8 cellular contexts compared by ENCODE assay signal in genomic region chr5:138465288-138466057, GRCh38. TPM values are rescaled to one million over a fixed set of nuclear protein-coding genes. Genes with fewer than 3 reads are reported as not detected.
DNase-seq lines count a peak whose midpoint lies in the region; TF ChIP-seq lines count a peak whose summit lies in the region.

Gene EGR1, plus strand, starts transcription at chr5:138465479. Its CDS starts 283 bp downstream, at chr5:138465762.

- no peaks in the 10 kb centered on the region for H3K9me3 ChIP-seq in SK-N-SH

- H3K4me1 ChIP-seq in SK-N-SH (ENCODE audit: control insufficient read depth in 1 of 2, insufficient read depth in 2 of 2, low read depth in 1 of 2, low read length in 1 of 2): peaks cover 9 to 19% of the 10 kb centered on the region in 2 experiments; a peak in 1 of 4 replicates

- H3K9me3 Mint-ChIP-seq in HFFc6: peaks cover 47% of the 10 kb centered on the region

- peaks cover 47% of the 10 kb centered on the region for H3K4me1 Mint-ChIP-seq in HFFc6 (ENCODE audit: low read depth)

- CTCF ChIA-PET in GM10248 (lab: Yijun Ruan, JAX): interaction anchor here (1.1 to 10.3 kb wide), 11 partner anchors 8 to 280 kb away, joined by 3 to 152 read pairs (median 7); partner anchors contain the start of genes ETF1 and KDM3B
- CTCF ChIA-PET in SK-N-SH (lab: Yijun Ruan, JAX): interaction anchor here (0.7 to 11.7 kb wide), 18 partner anchors 9 to 90 kb away, joined by 3 to 196 read pairs (median 6); partner anchors contain the start of gene ETF1

- POLR2A ChIA-PET in GM10248 (lab: Yijun Ruan, JAX) (interaction anchor here (0.5 to 2.2 kb wide), 24 partner anchors 10 to 1170 kb away, joined by 3 to 16 read pairs (median 6); partner anchors contain the start of genes CDC25C, ETF1, FAM53C and HSPA9), SK-N-SH (lab: Yijun Ruan, JAX) (interaction anchor here (0.6 to 3.2 kb wide), 17 partner anchors 9 to 828 kb away, joined by 3 to 22 read pairs (median 4); partner anchors contain the start of genes CDC25C, ETF1, FAM53C and MATR3)

- H3K27me3 Mint-ChIP-seq in HFFc6 (ENCODE audit: insufficient read depth): peaks cover 53% of the 10 kb centered on the region

- peak; percentile 91 for DNase-seq in GM10248 (ENCODE audit: extremely low spot score)
- peak; percentile 96 for DNase-seq in HFFc6
- DNase-seq in MV-4-11 (lab: John Stamatoyannopoulos, UW): peak; percentile 93
- peak; percentile 89 for DNase-seq in SK-N-SH
- DNase-seq in activated naive CD4-positive, alpha-beta T cell treated with anti-CD3 and anti-CD28 coated beads, Interleukin-2, amount 50 U/mL, for 16 hours: peak; percentile 91
- peak; percentile 98 for DNase-seq in glomerular visceral epithelial cell (ENCODE audit: extremely low spot score)
- peak; percentile 95 for DNase-seq in occipital lobe (lab: John Stamatoyannopoulos, UW)

- peak within 1 kb of the TSS; percentile 95; the same call in 1 of the 2 replicates for H2AFZ ChIP-seq in SK-N-SH (ENCODE audit: low read depth)

- H4K20me1 ChIP-seq in SK-N-SH (ENCODE audit: insufficient read depth): peaks cover 37% of the 10 kb centered on the region

- H3K27me3 ChIP-seq in SK-N-SH (ENCODE audit: insufficient read depth): no peaks in the 10 kb centered on the region

- H3K27ac ChIP-seq in SK-N-SH (ENCODE audit: low read depth in 2 of 2, low read length in 1 of 2) (peak within 1 kb of the TSS; percentile 91 to 99), temporal lobe (ENCODE audit: low read depth, low read length) (peak within 1 kb of the TSS; percentile 94)

- TF ChIP-seq CTCF in GM10248 (IDR thresholded peaks at IDR 0.05; ENCODE audit: control extremely low read depth, extremely low read depth, low read depth, missing control alignments): no peak
- TF ChIP-seq CTCF in HFFc6 (IDR thresholded peaks at IDR 0.05): 0 out of 2 replicates have a peak, but pooled peaks have one; percentile 19
- TF ChIP-seq CTCF in SK-N-SH (IDR thresholded peaks at IDR 0.05): peak; percentile 17; the same call in 1 of the 2 replicates

- H3K27ac Mint-ChIP-seq in HFFc6: peak within 1 kb of the TSS; percentile 97

- peak within 1 kb of the TSS; percentile 89 for H3K4me3 Mint-ChIP-seq in HFFc6

- H3K79me2 ChIP-seq in SK-N-SH (ENCODE audit: insufficient read depth): peaks cover 12% of the 10 kb centered on the region; the same call in 1 of the 2 replicates

- H3K36me3 ChIP-seq in SK-N-SH (replicated peaks in 1 of 2; ENCODE audit: control insufficient read depth in 1 of 2, insufficient read depth in 2 of 2, low read length in 1 of 2): peaks cover 0 to 13% of the 10 kb centered on the region in 2 experiments

- H3K4me3 ChIP-seq in SK-N-SH (ENCODE audit: low read depth in 2 of 2, low read length in 1 of 2): peak within 1 kb of the TSS; percentile 81 to 83

- no peak for TF ChIP-seq RAD21 in SK-N-SH (IDR thresholded peaks at IDR 0.05; ENCODE audit: low read length)

- peak within 1 kb of the TSS; percentile 98 for H3K4me2 ChIP-seq in SK-N-SH

- H3K9me2 ChIP-seq in SK-N-SH: no peaks in the 10 kb centered on the region

- H3K36me3 Mint-ChIP-seq in HFFc6 (ENCODE audit: low read depth): peaks cover 26% of the 10 kb centered on the region

- no peak for TF ChIP-seq EP300 in SK-N-SH (IDR thresholded peaks at IDR 0.05; ENCODE audit: borderline replicate concordance in 1 of 2, low read depth in 1 of 2, low read length in 1 of 2)

- peaks cover 32% of the 10 kb centered on the region for H3F3A ChIP-seq in SK-N-SH (replicated peaks; ENCODE audit: insufficient read depth)

- H3K9ac ChIP-seq in SK-N-SH: peak within 1 kb of the TSS; percentile 97

- WGBS in SK-N-SH (ENCODE audit: low lambda C conversion rate): 2% methylated on average over 30 of the region's 76 CpGs

TF ChIP-seq in SK-N-SH, 30 proteins besides CTCF, POLR2A, EP300 and RAD21:
- TF ChIP-seq FOXJ3 (CRISPR knock-in tag; IDR thresholded peaks at IDR 0.05) (no peak), POLR2AphosphoS5 (IDR thresholded peaks at IDR 0.05; ENCODE audit: low read depth, low read length) (peak; percentile 36; the same call in 1 of the 2 replicates), TCF12 (IDR thresholded peaks at IDR 0.05) (no peak), SIN3A (IDR thresholded peaks at IDR 0.05; ENCODE audit: borderline replicate concordance, low read depth, low read length) (peak; percentile 58; the same call in 1 of the 2 replicates), RCOR1 (IDR thresholded peaks at IDR 0.05; ENCODE audit: low read length) (0 out of 2 replicates have a peak, but pooled peaks have one; percentile 31), MXI1 (IDR thresholded peaks at IDR 0.05; ENCODE audit: low read depth, low read length) (peak; percentile 24; the same call in 1 of the 2 replicates)
- TF ChIP-seq, protein P1, sequence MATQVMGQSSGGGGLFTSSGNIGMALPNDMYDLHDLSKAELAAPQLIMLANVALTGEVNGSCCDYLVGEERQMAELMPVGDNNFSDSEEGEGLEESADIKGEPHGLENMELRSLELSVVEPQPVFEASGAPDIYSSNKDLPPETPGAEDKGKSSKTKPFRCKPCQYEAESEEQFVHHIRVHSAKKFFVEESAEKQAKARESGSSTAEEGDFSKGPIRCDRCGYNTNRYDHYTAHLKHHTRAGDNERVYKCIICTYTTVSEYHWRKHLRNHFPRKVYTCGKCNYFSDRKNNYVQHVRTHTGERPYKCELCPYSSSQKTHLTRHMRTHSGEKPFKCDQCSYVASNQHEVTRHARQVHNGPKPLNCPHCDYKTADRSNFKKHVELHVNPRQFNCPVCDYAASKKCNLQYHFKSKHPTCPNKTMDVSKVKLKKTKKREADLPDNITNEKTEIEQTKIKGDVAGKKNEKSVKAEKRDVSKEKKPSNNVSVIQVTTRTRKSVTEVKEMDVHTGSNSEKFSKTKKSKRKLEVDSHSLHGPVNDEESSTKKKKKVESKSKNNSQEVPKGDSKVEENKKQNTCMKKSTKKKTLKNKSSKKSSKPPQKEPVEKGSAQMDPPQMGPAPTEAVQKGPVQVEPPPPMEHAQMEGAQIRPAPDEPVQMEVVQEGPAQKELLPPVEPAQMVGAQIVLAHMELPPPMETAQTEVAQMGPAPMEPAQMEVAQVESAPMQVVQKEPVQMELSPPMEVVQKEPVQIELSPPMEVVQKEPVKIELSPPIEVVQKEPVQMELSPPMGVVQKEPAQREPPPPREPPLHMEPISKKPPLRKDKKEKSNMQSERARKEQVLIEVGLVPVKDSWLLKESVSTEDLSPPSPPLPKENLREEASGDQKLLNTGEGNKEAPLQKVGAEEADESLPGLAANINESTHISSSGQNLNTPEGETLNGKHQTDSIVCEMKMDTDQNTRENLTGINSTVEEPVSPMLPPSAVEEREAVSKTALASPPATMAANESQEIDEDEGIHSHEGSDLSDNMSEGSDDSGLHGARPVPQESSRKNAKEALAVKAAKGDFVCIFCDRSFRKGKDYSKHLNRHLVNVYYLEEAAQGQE (IDR thresholded peaks at IDR 0.05; ENCODE audit: low read depth, low read length): peak; percentile 63; the same call in 1 of the 2 replicates

RNA-seq across cellular contexts. Expression of gene EGR1, which starts in this region (rescaled TPM):
- 100 to 1,000 TPM in 5 of 6 experiments, 10 to 100 TPM in 1; 58.3 to 156 (median 135) TPM for total RNA-seq in HFFc6 (2021; fragmentation: NEBNext Ultra II Directional; extraction: Animal tissue kit (Norgen Biotek cat#: 25700))
- polyA plus RNA-seq in SK-N-SH (2012; rRNA removed): 28.4 and 48.0 TPM in 2 replicates
- polyA plus RNA-seq in SK-N-SH (2012; cell fraction: cytosol; rRNA removed): 28.1 and 41.7 TPM in 2 replicates
- 81.7 and 86.6 TPM in 2 replicates for polyA plus RNA-seq in SK-N-SH (2012; cell fraction: nucleus; rRNA removed)
- total RNA-seq in occipital lobe: 2.8 TPM
- 3.2 TPM for total RNA-seq in temporal lobe

Comparison
In these comparisons a context has a peak if more than half of its experiments do, and no peak if none do; other contexts are left out.
1. Peak in every context shown above with its lines: DNase-seq, H3K4me3 ChIP-seq and H3K27ac ChIP-seq.
2. RNA of gene EGR1 (total RNA-seq): 58.3 to 156 TPM in HFFc6; 3.2 TPM in temporal lobe (single experiment) and 2.8 TPM in occipital lobe (single experiment); every median in the first group is over 10 times any median in the second.